In the genomic region with DNA sequence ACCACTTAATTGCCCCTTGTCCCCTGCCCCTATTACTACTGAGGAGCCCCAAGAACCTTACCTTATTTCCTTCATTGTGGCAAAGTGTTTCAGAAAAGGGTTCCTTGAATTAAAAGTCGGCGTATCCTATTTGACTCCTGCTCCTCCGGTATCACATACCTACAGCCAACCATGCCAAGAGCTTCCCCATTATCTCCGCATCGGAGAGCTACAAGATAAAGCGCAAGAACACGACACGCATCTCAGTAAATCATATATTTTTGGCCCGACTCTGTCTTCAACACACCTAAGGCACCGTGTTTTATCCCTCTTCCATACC, we compare ENCODE assay signal across 1 cellular context.
A peak's percentile ranks its signal among the peaks of the same experiment; 100 is the strongest.
TF ChIP-seq lines count a peak whose summit lies in the region.

No MANE protein-coding gene starts in this region.

TF ChIP-seq in GM12878, 131 proteins besides CTCF, POLR2A, EP300 and RAD21 (continued from another document and continues in another):
- TF ChIP-seq, protein P1, sequence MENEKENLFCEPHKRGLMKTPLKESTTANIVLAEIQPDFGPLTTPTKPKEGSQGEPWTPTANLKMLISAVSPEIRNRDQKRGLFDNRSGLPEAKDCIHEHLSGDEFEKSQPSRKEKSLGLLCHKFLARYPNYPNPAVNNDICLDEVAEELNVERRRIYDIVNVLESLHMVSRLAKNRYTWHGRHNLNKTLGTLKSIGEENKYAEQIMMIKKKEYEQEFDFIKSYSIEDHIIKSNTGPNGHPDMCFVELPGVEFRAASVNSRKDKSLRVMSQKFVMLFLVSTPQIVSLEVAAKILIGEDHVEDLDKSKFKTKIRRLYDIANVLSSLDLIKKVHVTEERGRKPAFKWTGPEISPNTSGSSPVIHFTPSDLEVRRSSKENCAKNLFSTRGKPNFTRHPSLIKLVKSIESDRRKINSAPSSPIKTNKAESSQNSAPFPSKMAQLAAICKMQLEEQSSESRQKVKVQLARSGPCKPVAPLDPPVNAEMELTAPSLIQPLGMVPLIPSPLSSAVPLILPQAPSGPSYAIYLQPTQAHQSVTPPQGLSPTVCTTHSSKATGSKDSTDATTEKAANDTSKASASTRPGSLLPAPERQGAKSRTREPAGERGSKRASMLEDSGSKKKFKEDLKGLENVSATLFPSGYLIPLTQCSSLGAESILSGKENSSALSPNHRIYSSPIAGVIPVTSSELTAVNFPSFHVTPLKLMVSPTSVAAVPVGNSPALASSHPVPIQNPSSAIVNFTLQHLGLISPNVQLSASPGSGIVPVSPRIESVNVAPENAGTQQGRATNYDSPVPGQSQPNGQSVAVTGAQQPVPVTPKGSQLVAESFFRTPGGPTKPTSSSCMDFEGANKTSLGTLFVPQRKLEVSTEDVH (IDR thresholded peaks at IDR 0.05; ENCODE audit: low read depth, partially characterized antibody): no peak
- TF ChIP-seq RELA (IDR thresholded peaks at IDR 0.05; ENCODE audit: borderline replicate concordance, partially characterized antibody) (peak; percentile 55), SMARCA5 (IDR thresholded peaks at IDR 0.05) (0 out of 2 replicates have a peak, but pooled peaks have one; percentile 32), STAT3 (IDR thresholded peaks at IDR 0.05; ENCODE audit: low read depth, low read length) (no peak), FOS (IDR thresholded peaks at IDR 0.05; ENCODE audit: borderline replicate concordance, extremely low read depth, insufficient read length) (no peak), NFIC (IDR thresholded peaks at IDR 0.05; ENCODE audit: low read depth, low read length) (0 out of 2 replicates have a peak, but pooled peaks have one; percentile 14), RUNX3 (IDR thresholded peaks at IDR 0.05; ENCODE audit: low read length) (no peak), YY1 (IDR thresholded peaks at IDR 0.05; ENCODE audit: low read depth, low read length) (no peak), GATAD2B (conservative IDR thresholded peaks at IDR 0.05; ENCODE audit: low read depth) (no peak), ZNF207 (IDR thresholded peaks at IDR 0.05; ENCODE audit: borderline replicate concordance) (peak; percentile 58), TCF3 (IDR thresholded peaks at IDR 0.05; ENCODE audit: borderline replicate concordance, insufficient read depth, low read depth, low read length) (no peak), KDM1A (IDR thresholded peaks at IDR 0.05; ENCODE audit: borderline replicate concordance) (no peak), FOXK2 (IDR thresholded peaks at IDR 0.05) (no peak), KLF5 (IDR thresholded peaks at IDR 0.05; ENCODE audit: partially characterized antibody) (no peak), POU2F2 (IDR thresholded peaks at IDR 0.05; ENCODE audit: borderline replicate concordance, low read depth, low read length) (no peak), MYB (IDR thresholded peaks at IDR 0.05; ENCODE audit: borderline replicate concordance, low read depth, low read length) (no peak), SIN3A (IDR thresholded peaks at IDR 0.05; ENCODE audit: low read depth, low read length) (peak; percentile 25; the same call in 1 of the 2 replicates), CBX3 (IDR thresholded peaks at IDR 0.05; ENCODE audit: borderline replicate concordance, low read depth) (no peak), NRF1 (conservative IDR thresholded peaks at IDR 0.05; ENCODE audit: low read depth, low read length) (no peak), EZH2 (IDR thresholded peaks at IDR 0.05; ENCODE audit: borderline replicate concordance, control insufficient read depth, low read depth, low read length) (no peak), IKZF1 (conservative IDR thresholded peaks at IDR 0.05) (no peak), HDAC2 (IDR thresholded peaks at IDR 0.05) (no peak), ZNF384 (IDR thresholded peaks at IDR 0.05; ENCODE audit: borderline replicate concordance, low read depth, low read length) (no peak), CREB1 (IDR thresholded peaks at IDR 0.05; ENCODE audit: low read depth) (no peak), TARDBP (IDR thresholded peaks at IDR 0.05; ENCODE audit: borderline replicate concordance) (no peak), KAT2A (conservative IDR thresholded peaks at IDR 0.05; ENCODE audit: control insufficient read depth, low read depth, low read length) (no peak)
- TF ChIP-seq, protein P2, sequence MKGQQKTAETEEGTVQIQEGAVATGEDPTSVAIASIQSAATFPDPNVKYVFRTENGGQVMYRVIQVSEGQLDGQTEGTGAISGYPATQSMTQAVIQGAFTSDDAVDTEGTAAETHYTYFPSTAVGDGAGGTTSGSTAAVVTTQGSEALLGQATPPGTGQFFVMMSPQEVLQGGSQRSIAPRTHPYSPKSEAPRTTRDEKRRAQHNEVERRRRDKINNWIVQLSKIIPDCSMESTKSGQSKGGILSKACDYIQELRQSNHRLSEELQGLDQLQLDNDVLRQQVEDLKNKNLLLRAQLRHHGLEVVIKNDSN (IDR thresholded peaks at IDR 0.05; ENCODE audit: borderline replicate concordance, extremely low read length, insufficient read depth, low read depth, low read length): no peak
- TF ChIP-seq, protein P3, sequence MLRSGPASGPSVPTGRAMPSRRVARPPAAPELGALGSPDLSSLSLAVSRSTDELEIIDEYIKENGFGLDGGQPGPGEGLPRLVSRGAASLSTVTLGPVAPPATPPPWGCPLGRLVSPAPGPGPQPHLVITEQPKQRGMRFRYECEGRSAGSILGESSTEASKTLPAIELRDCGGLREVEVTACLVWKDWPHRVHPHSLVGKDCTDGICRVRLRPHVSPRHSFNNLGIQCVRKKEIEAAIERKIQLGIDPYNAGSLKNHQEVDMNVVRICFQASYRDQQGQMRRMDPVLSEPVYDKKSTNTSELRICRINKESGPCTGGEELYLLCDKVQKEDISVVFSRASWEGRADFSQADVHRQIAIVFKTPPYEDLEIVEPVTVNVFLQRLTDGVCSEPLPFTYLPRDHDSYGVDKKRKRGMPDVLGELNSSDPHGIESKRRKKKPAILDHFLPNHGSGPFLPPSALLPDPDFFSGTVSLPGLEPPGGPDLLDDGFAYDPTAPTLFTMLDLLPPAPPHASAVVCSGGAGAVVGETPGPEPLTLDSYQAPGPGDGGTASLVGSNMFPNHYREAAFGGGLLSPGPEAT (IDR thresholded peaks at IDR 0.05; ENCODE audit: low read depth): no peak
- TF ChIP-seq, protein P4, sequence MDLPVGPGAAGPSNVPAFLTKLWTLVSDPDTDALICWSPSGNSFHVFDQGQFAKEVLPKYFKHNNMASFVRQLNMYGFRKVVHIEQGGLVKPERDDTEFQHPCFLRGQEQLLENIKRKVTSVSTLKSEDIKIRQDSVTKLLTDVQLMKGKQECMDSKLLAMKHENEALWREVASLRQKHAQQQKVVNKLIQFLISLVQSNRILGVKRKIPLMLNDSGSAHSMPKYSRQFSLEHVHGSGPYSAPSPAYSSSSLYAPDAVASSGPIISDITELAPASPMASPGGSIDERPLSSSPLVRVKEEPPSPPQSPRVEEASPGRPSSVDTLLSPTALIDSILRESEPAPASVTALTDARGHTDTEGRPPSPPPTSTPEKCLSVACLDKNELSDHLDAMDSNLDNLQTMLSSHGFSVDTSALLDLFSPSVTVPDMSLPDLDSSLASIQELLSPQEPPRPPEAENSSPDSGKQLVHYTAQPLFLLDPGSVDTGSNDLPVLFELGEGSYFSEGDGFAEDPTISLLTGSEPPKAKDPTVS (IDR thresholded peaks at IDR 0.05; ENCODE audit: low read depth, low read length): no peak
- TF ChIP-seq, protein P5, sequence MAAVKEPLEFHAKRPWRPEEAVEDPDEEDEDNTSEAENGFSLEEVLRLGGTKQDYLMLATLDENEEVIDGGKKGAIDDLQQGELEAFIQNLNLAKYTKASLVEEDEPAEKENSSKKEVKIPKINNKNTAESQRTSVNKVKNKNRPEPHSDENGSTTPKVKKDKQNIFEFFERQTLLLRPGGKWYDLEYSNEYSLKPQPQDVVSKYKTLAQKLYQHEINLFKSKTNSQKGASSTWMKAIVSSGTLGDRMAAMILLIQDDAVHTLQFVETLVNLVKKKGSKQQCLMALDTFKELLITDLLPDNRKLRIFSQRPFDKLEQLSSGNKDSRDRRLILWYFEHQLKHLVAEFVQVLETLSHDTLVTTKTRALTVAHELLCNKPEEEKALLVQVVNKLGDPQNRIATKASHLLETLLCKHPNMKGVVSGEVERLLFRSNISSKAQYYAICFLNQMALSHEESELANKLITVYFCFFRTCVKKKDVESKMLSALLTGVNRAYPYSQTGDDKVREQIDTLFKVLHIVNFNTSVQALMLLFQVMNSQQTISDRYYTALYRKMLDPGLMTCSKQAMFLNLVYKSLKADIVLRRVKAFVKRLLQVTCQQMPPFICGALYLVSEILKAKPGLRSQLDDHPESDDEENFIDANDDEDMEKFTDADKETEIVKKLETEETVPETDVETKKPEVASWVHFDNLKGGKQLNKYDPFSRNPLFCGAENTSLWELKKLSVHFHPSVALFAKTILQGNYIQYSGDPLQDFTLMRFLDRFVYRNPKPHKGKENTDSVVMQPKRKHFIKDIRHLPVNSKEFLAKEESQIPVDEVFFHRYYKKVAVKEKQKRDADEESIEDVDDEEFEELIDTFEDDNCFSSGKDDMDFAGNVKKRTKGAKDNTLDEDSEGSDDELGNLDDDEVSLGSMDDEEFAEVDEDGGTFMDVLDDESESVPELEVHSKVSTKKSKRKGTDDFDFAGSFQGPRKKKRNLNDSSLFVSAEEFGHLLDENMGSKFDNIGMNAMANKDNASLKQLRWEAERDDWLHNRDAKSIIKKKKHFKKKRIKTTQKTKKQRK (IDR thresholded peaks at IDR 0.05; ENCODE audit: low read depth, low read length): no peak
- TF ChIP-seq, protein P6, sequence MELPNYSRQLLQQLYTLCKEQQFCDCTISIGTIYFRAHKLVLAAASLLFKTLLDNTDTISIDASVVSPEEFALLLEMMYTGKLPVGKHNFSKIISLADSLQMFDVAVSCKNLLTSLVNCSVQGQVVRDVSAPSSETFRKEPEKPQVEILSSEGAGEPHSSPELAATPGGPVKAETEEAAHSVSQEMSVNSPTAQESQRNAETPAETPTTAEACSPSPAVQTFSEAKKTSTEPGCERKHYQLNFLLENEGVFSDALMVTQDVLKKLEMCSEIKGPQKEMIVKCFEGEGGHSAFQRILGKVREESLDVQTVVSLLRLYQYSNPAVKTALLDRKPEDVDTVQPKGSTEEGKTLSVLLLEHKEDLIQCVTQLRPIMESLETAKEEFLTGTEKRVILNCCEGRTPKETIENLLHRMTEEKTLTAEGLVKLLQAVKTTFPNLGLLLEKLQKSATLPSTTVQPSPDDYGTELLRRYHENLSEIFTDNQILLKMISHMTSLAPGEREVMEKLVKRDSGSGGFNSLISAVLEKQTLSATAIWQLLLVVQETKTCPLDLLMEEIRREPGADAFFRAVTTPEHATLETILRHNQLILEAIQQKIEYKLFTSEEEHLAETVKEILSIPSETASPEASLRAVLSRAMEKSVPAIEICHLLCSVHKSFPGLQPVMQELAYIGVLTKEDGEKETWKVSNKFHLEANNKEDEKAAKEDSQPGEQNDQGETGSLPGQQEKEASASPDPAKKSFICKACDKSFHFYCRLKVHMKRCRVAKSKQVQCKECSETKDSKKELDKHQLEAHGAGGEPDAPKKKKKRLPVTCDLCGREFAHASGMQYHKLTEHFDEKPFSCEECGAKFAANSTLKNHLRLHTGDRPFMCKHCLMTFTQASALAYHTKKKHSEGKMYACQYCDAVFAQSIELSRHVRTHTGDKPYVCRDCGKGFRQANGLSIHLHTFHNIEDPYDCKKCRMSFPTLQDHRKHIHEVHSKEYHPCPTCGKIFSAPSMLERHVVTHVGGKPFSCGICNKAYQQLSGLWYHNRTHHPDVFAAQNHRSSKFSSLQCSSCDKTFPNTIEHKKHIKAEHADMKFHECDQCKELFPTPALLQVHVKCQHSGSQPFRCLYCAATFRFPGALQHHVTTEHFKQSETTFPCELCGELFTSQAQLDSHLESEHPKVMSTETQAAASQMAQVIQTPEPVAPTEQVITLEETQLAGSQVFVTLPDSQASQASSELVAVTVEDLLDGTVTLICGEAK (IDR thresholded peaks at IDR 0.05; ENCODE audit: borderline replicate concordance): no peak
- TF ChIP-seq, protein P7, sequence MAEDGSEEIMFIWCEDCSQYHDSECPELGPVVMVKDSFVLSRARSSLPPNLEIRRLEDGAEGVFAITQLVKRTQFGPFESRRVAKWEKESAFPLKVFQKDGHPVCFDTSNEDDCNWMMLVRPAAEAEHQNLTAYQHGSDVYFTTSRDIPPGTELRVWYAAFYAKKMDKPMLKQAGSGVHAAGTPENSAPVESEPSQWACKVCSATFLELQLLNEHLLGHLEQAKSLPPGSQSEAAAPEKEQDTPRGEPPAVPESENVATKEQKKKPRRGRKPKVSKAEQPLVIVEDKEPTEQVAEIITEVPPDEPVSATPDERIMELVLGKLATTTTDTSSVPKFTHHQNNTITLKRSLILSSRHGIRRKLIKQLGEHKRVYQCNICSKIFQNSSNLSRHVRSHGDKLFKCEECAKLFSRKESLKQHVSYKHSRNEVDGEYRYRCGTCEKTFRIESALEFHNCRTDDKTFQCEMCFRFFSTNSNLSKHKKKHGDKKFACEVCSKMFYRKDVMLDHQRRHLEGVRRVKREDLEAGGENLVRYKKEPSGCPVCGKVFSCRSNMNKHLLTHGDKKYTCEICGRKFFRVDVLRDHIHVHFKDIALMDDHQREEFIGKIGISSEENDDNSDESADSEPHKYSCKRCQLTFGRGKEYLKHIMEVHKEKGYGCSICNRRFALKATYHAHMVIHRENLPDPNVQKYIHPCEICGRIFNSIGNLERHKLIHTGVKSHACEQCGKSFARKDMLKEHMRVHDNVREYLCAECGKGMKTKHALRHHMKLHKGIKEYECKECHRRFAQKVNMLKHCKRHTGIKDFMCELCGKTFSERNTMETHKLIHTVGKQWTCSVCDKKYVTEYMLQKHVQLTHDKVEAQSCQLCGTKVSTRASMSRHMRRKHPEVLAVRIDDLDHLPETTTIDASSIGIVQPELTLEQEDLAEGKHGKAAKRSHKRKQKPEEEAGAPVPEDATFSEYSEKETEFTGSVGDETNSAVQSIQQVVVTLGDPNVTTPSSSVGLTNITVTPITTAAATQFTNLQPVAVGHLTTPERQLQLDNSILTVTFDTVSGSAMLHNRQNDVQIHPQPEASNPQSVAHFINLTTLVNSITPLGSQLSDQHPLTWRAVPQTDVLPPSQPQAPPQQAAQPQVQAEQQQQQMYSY (CRISPR knock-in tag; IDR thresholded peaks at IDR 0.05): no peak
- TF ChIP-seq, protein P8, sequence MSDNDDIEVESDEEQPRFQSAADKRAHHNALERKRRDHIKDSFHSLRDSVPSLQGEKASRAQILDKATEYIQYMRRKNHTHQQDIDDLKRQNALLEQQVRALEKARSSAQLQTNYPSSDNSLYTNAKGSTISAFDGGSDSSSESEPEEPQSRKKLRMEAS (IDR thresholded peaks at IDR 0.05; ENCODE audit: low read depth, low read length): no peak
- TF ChIP-seq, protein P9, sequence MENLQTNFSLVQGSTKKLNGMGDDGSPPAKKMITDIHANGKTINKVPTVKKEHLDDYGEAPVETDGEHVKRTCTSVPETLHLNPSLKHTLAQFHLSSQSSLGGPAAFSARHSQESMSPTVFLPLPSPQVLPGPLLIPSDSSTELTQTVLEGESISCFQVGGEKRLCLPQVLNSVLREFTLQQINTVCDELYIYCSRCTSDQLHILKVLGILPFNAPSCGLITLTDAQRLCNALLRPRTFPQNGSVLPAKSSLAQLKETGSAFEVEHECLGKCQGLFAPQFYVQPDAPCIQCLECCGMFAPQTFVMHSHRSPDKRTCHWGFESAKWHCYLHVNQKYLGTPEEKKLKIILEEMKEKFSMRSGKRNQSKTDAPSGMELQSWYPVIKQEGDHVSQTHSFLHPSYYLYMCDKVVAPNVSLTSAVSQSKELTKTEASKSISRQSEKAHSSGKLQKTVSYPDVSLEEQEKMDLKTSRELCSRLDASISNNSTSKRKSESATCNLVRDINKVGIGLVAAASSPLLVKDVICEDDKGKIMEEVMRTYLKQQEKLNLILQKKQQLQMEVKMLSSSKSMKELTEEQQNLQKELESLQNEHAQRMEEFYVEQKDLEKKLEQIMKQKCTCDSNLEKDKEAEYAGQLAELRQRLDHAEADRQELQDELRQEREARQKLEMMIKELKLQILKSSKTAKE (IDR thresholded peaks at IDR 0.05; ENCODE audit: low read depth, poor library complexity, severe bottlenecking): no peak
